Comparison of ENCODE assay signal across 14 cellular contexts in genomic region chr5:9284781-9285307, GRCh38.
DNase-seq lines count a peak whose midpoint lies in the region; ATAC-seq and TF ChIP-seq lines count a peak whose summit lies in the region.
"Had no signal": no experiment of that assay in that cellular context is flagged by ENCODE, and none has a peak within 500 bp of the region (broad histone marks: within the 10 kb centered on the region; RNA-seq: fewer than 3 reads in every experiment).

No MANE protein-coding gene starts in this region.

- WGBS in liver, result 65% methylated on average over 3 of the region's 3 CpGs
- WGBS in right lobe of liver (ENCODE audit: insufficient coverage, low coverage, low lambda C conversion rate, missing lambda C conversion rate), result 35% methylated on average over 2 of the region's 3 CpGs

- TF ChIP-seq RAD21 in liver (IDR thresholded peaks at IDR 0.05), result no peak

- H3K27me3 Mint-ChIP-seq in nephron progenitor cell (ENCODE audit: low read depth, poor library complexity), result no peaks in the 10 kb centered on the region
- H3K27me3 Mint-ChIP-seq: progenitor cell of endocrine pancreas had no signal

- H3K36me3 ChIP-seq in liver (ENCODE audit: control insufficient read depth in 4 of 4, insufficient read depth in 3 of 4, low read depth in 1 of 4, low read length in 3 of 4) (no peaks in the 10 kb centered on the region), right lobe of liver (no peaks in the 10 kb centered on the region)

- TF ChIP-seq CTCF in liver (IDR thresholded peaks at IDR 0.05; ENCODE audit: low read depth, low read length, missing input control), result no peak
- TF ChIP-seq CTCF in right lobe of liver (IDR thresholded peaks at IDR 0.05), result no peak
- no peak for TF ChIP-seq CTCF in fibroblast of pulmonary artery (IDR thresholded peaks at IDR 0.05; ENCODE audit: low read length, missing control alignments)
- no peak for TF ChIP-seq CTCF in nephron progenitor cell (IDR thresholded peaks at IDR 0.05)

- H3K36me3 Mint-ChIP-seq in nephron progenitor cell (ENCODE audit: low read depth), result no peaks in the 10 kb centered on the region

- no peak for ATAC-seq in right lobe of liver
- ATAC-seq in GM21367 (IDR thresholded peaks at IDR 0.05; ENCODE audit: unreplicated experiment), result no peak
- no peak for ATAC-seq in activated CD4-positive, CD25-positive, alpha-beta regulatory T cell treated with anti-CD3 and anti-CD28 coated beads, Interleukin-2, amount 50 U/mL, for 24 hours

- intact Hi-C loops in right lobe of liver (cut with DNase I), result no loop called here

- no peak for TF ChIP-seq POLR2A in right lobe of liver (IDR thresholded peaks at IDR 0.05)

- H3K9me3 Mint-ChIP-seq in nephron progenitor cell, result no peaks in the 10 kb centered on the region

- H3K27ac ChIP-seq in liver (ENCODE audit: low read depth in 1 of 2, low read length in 2 of 2) (no peak overlapping the region), right lobe of liver (no peak overlapping the region)
- H3K27ac ChIP-seq: VCaP had no signal

- H3K4me3 ChIP-seq in liver (ENCODE audit: low read depth in 1 of 3, low read length in 3 of 3), result no peak overlapping the region
- no peak overlapping the region for H3K4me3 ChIP-seq in right lobe of liver
- H3K4me3 ChIP-seq in fibroblast of pulmonary artery (replicated peaks; ENCODE audit: low read depth, low read length), result no peak overlapping the region

- H3K4me1 Mint-ChIP-seq in nephron progenitor cell, result no peaks in the 10 kb centered on the region

- no peak for DNase-seq in right lobe of liver
- peak; percentile 65 for DNase-seq in fibroblast of pulmonary artery (ENCODE audit: low read depth)
- DNase-seq in nephron progenitor cell, result no peak
- DNase-seq in GM19238 (ENCODE audit: insufficient read length, low spot score), result no peak
- DNase-seq in HPDE6-E6E7 (ENCODE audit: extremely low spot score), result no peak
- DNase-seq: DMS79, MM.1S, NCI-H524 treated with DMSO at 0.1 percent for 48 hours, SHP77 had no signal

- peaks cover 0 to 16% (median 11%) of the 10 kb centered on the region in 4 donors for H3K4me1 ChIP-seq in liver (ENCODE audit: control insufficient read depth in 4 of 4, insufficient read depth in 4 of 4, low read length in 3 of 4)
- H3K4me1 ChIP-seq in right lobe of liver, result peaks cover 0 to 6% (median 0%) of the 10 kb centered on the region in 4 donors

- H3K4me3 Mint-ChIP-seq in nephron progenitor cell, result no peak overlapping the region

- H3K27me3 ChIP-seq in liver (ENCODE audit: control insufficient read depth in 4 of 4, insufficient read depth in 4 of 4, low read length in 3 of 4) (no peaks in the 10 kb centered on the region), right lobe of liver (no peaks in the 10 kb centered on the region)

- no peaks in the 10 kb centered on the region for H3K9me3 ChIP-seq in liver (ENCODE audit: control insufficient read depth in 4 of 4, low read length in 3 of 4)
- no peaks in the 10 kb centered on the region for H3K9me3 ChIP-seq in right lobe of liver

- peak overlapping the region; percentile 12 for H3K27ac Mint-ChIP-seq in nephron progenitor cell
- H3K27ac Mint-ChIP-seq: progenitor cell of endocrine pancreas had no signal

- no peak overlapping the region for H3K9ac ChIP-seq in liver (ENCODE audit: low read depth in 1 of 2, low read length in 2 of 2)

TF ChIP-seq in liver, 16 proteins besides CTCF, POLR2A, EP300 and RAD21:
- TF ChIP-seq TAF1 (conservative IDR thresholded peaks at IDR 0.05) (no peak), NR2F2 (IDR thresholded peaks at IDR 0.05) (peak; percentile 15)
